In genomic region chr3:128578346-128578745, GRCh38 we compare ENCODE assay signal across 1 cellular context.
TF ChIP-seq lines count a peak whose summit lies in the region.

No MANE protein-coding gene starts in this region.

TF ChIP-seq in H1, 55 proteins besides CTCF, POLR2A, EP300 and RAD21 (continued from another document):
- TF ChIP-seq SP4 (IDR thresholded peaks at IDR 0.05; ENCODE audit: low read length) (no peak), SUZ12 (IDR thresholded peaks at IDR 0.05; ENCODE audit: low read length) (no peak), RBBP5 (IDR thresholded peaks at IDR 0.05; ENCODE audit: borderline replicate concordance, low read depth, low read length) (no peak), CEBPB (IDR thresholded peaks at IDR 0.05; ENCODE audit: low read depth, low read length) (no peak), TAF1 (IDR thresholded peaks at IDR 0.05; ENCODE audit: low read depth, low read length) (no peak), USF2 (IDR thresholded peaks at IDR 0.05; ENCODE audit: low read length) (no peak), NANOG (IDR thresholded peaks at IDR 0.05; ENCODE audit: insufficient read depth, low read depth, low read length, poor library complexity, severe bottlenecking) (no peak), RFX5 (IDR thresholded peaks at IDR 0.05; ENCODE audit: borderline replicate concordance, low read depth, low read length) (no peak)
